Comparison of ENCODE assay signal across 10 cellular contexts in the genomic region with DNA sequence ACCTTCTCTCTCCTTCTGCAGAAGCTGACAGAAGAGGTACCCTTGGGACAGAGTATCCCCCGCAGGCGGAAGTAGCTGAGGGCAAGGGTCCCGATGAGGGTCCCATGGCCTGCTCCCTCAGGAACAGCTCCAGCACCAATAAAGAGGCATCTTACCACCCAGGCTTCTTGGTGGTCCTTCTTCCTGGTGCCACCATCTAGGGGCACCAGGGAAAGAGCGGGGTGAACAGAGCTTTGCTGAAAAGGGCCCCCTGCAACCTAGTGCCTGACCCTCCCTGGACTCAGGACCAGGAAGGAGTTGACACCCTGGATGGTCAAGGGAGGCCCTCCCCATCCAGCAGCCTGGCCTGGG. TPM values are rescaled to one million over a fixed set of nuclear protein-coding genes. Genes with fewer than 3 reads are reported as not detected.
DNase-seq lines count a peak whose midpoint lies in the region; ATAC-seq and TF ChIP-seq lines count a peak whose summit lies in the region.
"Had no signal": no experiment of that assay in that cellular context is flagged by ENCODE, and none has a peak within 500 bp of the region (broad histone marks: within the 10 kb centered on the region; RNA-seq: fewer than 3 reads in every experiment).

No MANE protein-coding gene starts in this region.

- TF ChIP-seq EP300 in upper lobe of left lung (IDR thresholded peaks at IDR 0.05) = no peak

- H3K4me1 ChIP-seq in adrenal gland (replicated peaks in 1 of 2) (peaks cover 9 to 36% of the 10 kb centered on the region in 2 donors), upper lobe of left lung (peaks cover 30 to 48% (median 31%) of the 10 kb centered on the region in 4 donors)

- H3K36me3 ChIP-seq in adrenal gland (replicated peaks in 1 of 2) (peaks cover 0 to 73% of the 10 kb centered on the region in 2 donors), upper lobe of left lung (peaks cover 49 to 75% (median 65%) of the 10 kb centered on the region in 4 donors)

- ATAC-seq in activated T-cell treated with anti-CD3 and anti-CD28 coated beads, Interleukin-2, amount 50 U/mL, for 72 hours (replicated peaks in 1 of 2) = no peak
- ATAC-seq in upper lobe of left lung (ENCODE audit: low FRiP score in 2 of 2) (no peak), HG02571 (IDR thresholded peaks at IDR 0.05; ENCODE audit: unreplicated experiment) (no peak)

- H3K9me3 ChIP-seq in adrenal gland (replicated peaks in 1 of 3) (no peaks in the 10 kb centered on the region), upper lobe of left lung (no peaks in the 10 kb centered on the region)
- H3K9me3 ChIP-seq: BE2C had no signal

- WGBS in adrenal gland, 4 donors = 86 to 95% (median 92%) methylated on average over 3 to 4 of the region's 4 CpGs
- WGBS in upper lobe of left lung, 2 donors = 87 to 96% methylated on average over 3 to 4 of the region's 4 CpGs

- H3K4me1 Mint-ChIP-seq in activated T-cell treated with anti-CD3 and anti-CD28 coated beads, Interleukin-2, amount 50 U/mL, for 72 hours (ENCODE audit: low read depth) = peaks cover 52% of the 10 kb centered on the region
- H3K4me1 Mint-ChIP-seq in mesothelial cell of epicardium = peaks cover 40% of the 10 kb centered on the region

- intact Hi-C loops in adrenal gland (cut with DNase I) = no loop called here

- H3K9me3 Mint-ChIP-seq in activated T-cell treated with anti-CD3 and anti-CD28 coated beads, Interleukin-2, amount 50 U/mL, for 72 hours = no peaks in the 10 kb centered on the region
- no peaks in the 10 kb centered on the region for H3K9me3 Mint-ChIP-seq in mesothelial cell of epicardium
- H3K9me3 Mint-ChIP-seq: nephron progenitor cell had no signal

- H3K27me3 Mint-ChIP-seq in activated T-cell treated with anti-CD3 and anti-CD28 coated beads, Interleukin-2, amount 50 U/mL, for 72 hours (ENCODE audit: low read depth) = no peaks in the 10 kb centered on the region
- no peaks in the 10 kb centered on the region for H3K27me3 Mint-ChIP-seq in mesothelial cell of epicardium (ENCODE audit: low read depth)

- H3K4me3 ChIP-seq in adrenal gland (no peak overlapping the region), upper lobe of left lung (no peak overlapping the region)

- H3K36me3 Mint-ChIP-seq in activated T-cell treated with anti-CD3 and anti-CD28 coated beads, Interleukin-2, amount 50 U/mL, for 72 hours (ENCODE audit: insufficient read depth in 2 of 2) = peaks cover 23 to 41% of the 10 kb centered on the region in 2 donors
- H3K36me3 Mint-ChIP-seq in mesothelial cell of epicardium = peaks cover 38% of the 10 kb centered on the region

- H3K27me3 ChIP-seq in adrenal gland = no peaks in the 10 kb centered on the region
- H3K27me3 ChIP-seq in upper lobe of left lung = no peaks in the 10 kb centered on the region
- H3K27me3 ChIP-seq: BE2C had no signal

- H3K4me3 Mint-ChIP-seq in activated T-cell treated with anti-CD3 and anti-CD28 coated beads, Interleukin-2, amount 50 U/mL, for 72 hours = peak overlapping the region in 1 of 2 donors; percentile 86
- H3K4me3 Mint-ChIP-seq in mesothelial cell of epicardium = peak overlapping the region; percentile 94

- TF ChIP-seq POLR2A in adrenal gland (IDR thresholded peaks at IDR 0.05) (no peak), upper lobe of left lung (IDR thresholded peaks at IDR 0.05) (no peak)

- peak overlapping the region; percentile 97 for H3K27ac Mint-ChIP-seq in activated T-cell treated with anti-CD3 and anti-CD28 coated beads, Interleukin-2, amount 50 U/mL, for 72 hours
- H3K27ac Mint-ChIP-seq in mesothelial cell of epicardium = peak overlapping the region; percentile 99

- peak overlapping the region in 4 of 5 donors; percentile 56 to 95 (median 80) for H3K27ac ChIP-seq in adrenal gland
- H3K27ac ChIP-seq in upper lobe of left lung = peak overlapping the region; percentile 89 to 99 (median 90)

- TF ChIP-seq CTCF in adrenal gland (IDR thresholded peaks at IDR 0.05) (no peak), mesothelial cell of epicardium (IDR thresholded peaks at IDR 0.05; ENCODE audit: unreplicated experiment) (no peak), upper lobe of left lung (IDR thresholded peaks at IDR 0.05) (no peak)

- no peak for DNase-seq in activated T-cell treated with anti-CD3 and anti-CD28 coated beads, Interleukin-2, amount 50 U/mL, for 72 hours
- no peak for DNase-seq in activated T-cell treated with anti-CD3 and anti-CD28 coated beads, Interleukin-2, amount 50 U/mL, for 48 hours
- DNase-seq in adrenal gland (no peak), mesothelial cell of epicardium (ENCODE audit: low spot score in 2 of 2, unreplicated experiment in 2 of 2) (no peak), upper lobe of left lung (no peak), AG20443 (ENCODE audit: low spot score) (no peak)
- no peak for DNase-seq in stimulated activated CD4-positive, alpha-beta T cell treated with anti-CD3 and anti-CD28 coated beads, Interleukin-2, amount 100 ng/mL, for 48 hours

RNA-seq across cellular contexts. Expression of a gene that starts 0.6 kb away (rescaled TPM):
- total RNA-seq in activated T-cell treated with anti-CD3 and anti-CD28 coated beads, Interleukin-2, amount 50 U/mL, for 72 hours = 100 to 1,000 TPM; 245 to 263 TPM
- total RNA-seq in adrenal gland (100 to 1,000 TPM in 4 of 8 donors, 10 to 100 TPM in 4; 40.1 to 119 (median 99.2) TPM), mesothelial cell of epicardium (244 to 274 TPM (median 250 TPM) in 3 replicates), upper lobe of left lung (100 to 1,000 TPM in 3 of 6 donors, 10 to 100 TPM in 3; 78.2 to 192 (median 107) TPM)
- 100 to 1,000 TPM; 118 to 151 (median 129) TPM for polyA plus RNA-seq in adrenal gland

RNA-seq across cellular contexts. Expression of a gene that starts 11.4 kb away (rescaled TPM):
- 10 to 100 TPM; 48.0 to 57.9 TPM for total RNA-seq in activated T-cell treated with anti-CD3 and anti-CD28 coated beads, Interleukin-2, amount 50 U/mL, for 72 hours
- total RNA-seq in adrenal gland (10 to 100 TPM in 4 of 8 donors, 1 to 10 TPM in 4; 1.3 to 18.5 (median 11.4) TPM), mesothelial cell of epicardium (465 to 486 TPM (median 484 TPM) in 3 replicates), upper lobe of left lung (10 to 100 TPM; 16.0 to 76.5 (median 29.4) TPM)
- polyA plus RNA-seq in adrenal gland = 100 to 1,000 TPM in 1 of 3 donors, 10 to 100 TPM in 1, 1 to 10 TPM in 1; 3.6 to 111 (median 38.9) TPM

RNA-seq across cellular contexts. Expression of a gene that starts 13.2 kb away (rescaled TPM):
- 10 to 100 TPM; 88.7 to 90.6 TPM for total RNA-seq in activated T-cell treated with anti-CD3 and anti-CD28 coated beads, Interleukin-2, amount 50 U/mL, for 72 hours
- total RNA-seq in adrenal gland (100 to 1,000 TPM in 1 of 8 donors, 10 to 100 TPM in 7; 41.3 to 165 (median 65.7) TPM), mesothelial cell of epicardium (90.5 to 96.0 TPM (median 90.5 TPM) in 3 replicates), upper lobe of left lung (100 to 1,000 TPM in 2 of 6 donors, 10 to 100 TPM in 4; 52.1 to 173 (median 63.9) TPM)
- 100 to 1,000 TPM in 2 of 3 donors, 10 to 100 TPM in 1; 59.3 to 351 (median 198) TPM for polyA plus RNA-seq in adrenal gland

RNA-seq across cellular contexts. Expression of a gene that starts 14.1 kb away (rescaled TPM):
- total RNA-seq in activated T-cell treated with anti-CD3 and anti-CD28 coated beads, Interleukin-2, amount 50 U/mL, for 72 hours = 100 to 1,000 TPM; 369 to 376 TPM
- total RNA-seq in adrenal gland = 100 to 1,000 TPM; 107 to 362 (median 187) TPM
- 100 to 1,000 TPM; 388 to 752 (median 687) TPM for polyA plus RNA-seq in adrenal gland
- total RNA-seq in mesothelial cell of epicardium = 143 to 149 TPM (median 148 TPM) in 3 replicates
- 100 to 1,000 TPM in 3 of 6 donors, 10 to 100 TPM in 3; 58.5 to 144 (median 84.4) TPM for total RNA-seq in upper lobe of left lung

RNA-seq across cellular contexts. Expression of a gene that starts 19.1 kb away (rescaled TPM):
- 10 to 100 TPM; 38.0 to 56.5 TPM for total RNA-seq in activated T-cell treated with anti-CD3 and anti-CD28 coated beads, Interleukin-2, amount 50 U/mL, for 72 hours
- 10 to 100 TPM; 22.5 to 65.7 (median 43.9) TPM for total RNA-seq in adrenal gland
- polyA plus RNA-seq in adrenal gland = 100 to 1,000 TPM in 2 of 3 donors, 10 to 100 TPM in 1; 21.6 to 149 (median 127) TPM
- 17.7 to 21.3 TPM (median 21.2 TPM) in 3 replicates for total RNA-seq in mesothelial cell of epicardium
- total RNA-seq in upper lobe of left lung = 10 to 100 TPM in 5 of 6 donors, 1 to 10 TPM in 1; 8.6 to 13.8 (median 12.0) TPM
